ENCODE assay signal across 23 cellular contexts in the genomic region with DNA sequence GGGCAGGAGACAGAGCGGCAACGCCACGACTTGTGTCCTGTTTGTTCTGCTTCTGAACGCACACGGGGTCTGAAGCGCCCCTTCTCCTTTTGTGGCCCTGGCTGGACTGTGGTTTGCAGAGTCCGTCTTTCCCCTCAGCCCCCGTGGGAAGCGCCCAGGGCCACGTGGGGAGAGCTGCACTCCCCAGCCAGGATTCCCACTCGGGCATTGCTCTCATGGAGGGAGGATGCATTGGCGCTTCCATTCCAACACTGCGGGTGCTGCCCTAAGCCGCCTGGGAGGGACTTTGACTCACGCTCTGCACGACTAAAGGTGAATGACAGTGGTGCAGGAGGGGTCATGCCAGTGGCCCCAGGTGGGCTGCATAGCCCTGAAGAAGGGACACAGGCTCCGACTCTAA. TPM values are rescaled to one million over a fixed set of nuclear protein-coding genes. Genes with fewer than 3 reads are reported as not detected.
DNase-seq lines count a peak whose midpoint lies in the region; ATAC-seq, FAIRE-seq and TF ChIP-seq lines count a peak whose summit lies in the region.
"Had no signal": no experiment of that assay in that cellular context is flagged by ENCODE, and none has a peak within 500 bp of the region (broad histone marks: within the 10 kb centered on the region; RNA-seq: fewer than 3 reads in every experiment).

No MANE protein-coding gene starts in this region.

- H3K9me3 Mint-ChIP-seq in T-helper 2 cell treated with Interferon-gamma antibody and Interleukin-4, amounts not matched to agents 5 μg/mL and 100 μg/mL, for 36 hours, result no peaks in the 10 kb centered on the region
- H3K9me3 Mint-ChIP-seq: CD14-positive monocyte; CD8-positive, alpha-beta T cell had no signal

- TF ChIP-seq CTCF in HepG2 (CRISPR knock-in tag; IDR thresholded peaks at IDR 0.05) (0 out of 2 replicates have a peak, but pooled peaks have one; percentile 5), right lobe of liver (IDR thresholded peaks at IDR 0.05) (no peak), liver (IDR thresholded peaks at IDR 0.05; ENCODE audit: low read depth, low read length, missing input control) (no peak), osteoblast (IDR thresholded peaks at IDR 0.05; ENCODE audit: extremely low read depth, low read depth, low read length) (no peak), GM13977 (IDR thresholded peaks at IDR 0.05; ENCODE audit: extremely low read depth, insufficient read depth, missing control alignments) (no peak)

- H3K27me3 ChIP-seq in HepG2 (ENCODE audit: control insufficient read depth in 1 of 2, insufficient read depth in 2 of 2, low read length in 2 of 2) (no peaks in the 10 kb centered on the region), right lobe of liver (no peaks in the 10 kb centered on the region), liver (ENCODE audit: control insufficient read depth in 4 of 4, insufficient read depth in 4 of 4, low read length in 3 of 4) (no peaks in the 10 kb centered on the region), osteoblast (ENCODE audit: insufficient read depth, low read length) (peaks cover 10% of the 10 kb centered on the region)
- H3K27me3 ChIP-seq: BLaER1 had no signal

- ATAC-seq in HepG2 (peak; percentile 23; the same call in 2 of the 3 replicates), right lobe of liver (no peak), left cardiac atrium (no peak)
- ATAC-seq: A549; CD8-positive, alpha-beta T cell; GM12878 had no signal

- no peak overlapping the region for H3K27ac ChIP-seq in HepG2 (ENCODE audit: extremely low read length, insufficient read depth, low read length)
- H3K27ac ChIP-seq in right lobe of liver, result no peak overlapping the region
- no peak overlapping the region for H3K27ac ChIP-seq in liver (ENCODE audit: low read depth in 1 of 2, low read length in 2 of 2)
- H3K27ac ChIP-seq in osteoblast (ENCODE audit: low read depth, low read length), result no peak overlapping the region
- H3K27ac ChIP-seq: 22Rv1, BLaER1 had no signal

- WGBS in HepG2 (ENCODE audit: low lambda C conversion rate), result 43% methylated on average over 14 of the region's 17 CpGs
- WGBS in right lobe of liver (ENCODE audit: insufficient coverage, low coverage, low lambda C conversion rate, missing lambda C conversion rate), result 71% methylated on average over 9 of the region's 17 CpGs
- WGBS in liver, result 81% methylated on average over 17 of the region's 17 CpGs

- H3K4me1 Mint-ChIP-seq in T-helper 2 cell treated with Interferon-gamma antibody and Interleukin-4, amounts not matched to agents 5 μg/mL and 100 μg/mL, for 36 hours (ENCODE audit: low read depth), result peaks cover 6% of the 10 kb centered on the region

- no peaks in the 10 kb centered on the region for H4K20me1 ChIP-seq in HepG2 (ENCODE audit: insufficient read depth, low read length)
- H4K20me1 ChIP-seq in osteoblast (ENCODE audit: insufficient read depth, low read length), result no peaks in the 10 kb centered on the region
- H4K20me1 ChIP-seq: BLaER1 had no signal

- FAIRE-seq in HepG2 (lab: Jason Lieb, UNC), result no peak
- FAIRE-seq: A549, GM12878, GM19239 had no signal

- TF ChIP-seq POLR2A in HepG2 (IDR thresholded peaks at IDR 0.05; ENCODE audit: insufficient read depth in 1 of 2, low read depth in 2 of 2, low read length in 2 of 2) (no peak), right lobe of liver (IDR thresholded peaks at IDR 0.05) (no peak)

- H2AFZ ChIP-seq in HepG2 (ENCODE audit: low read length) (no peak overlapping the region), osteoblast (ENCODE audit: low read length) (peak overlapping the region; percentile 29)

- no peaks in the 10 kb centered on the region for H3K79me2 ChIP-seq in HepG2 (ENCODE audit: insufficient read depth, low read length)
- no peaks in the 10 kb centered on the region for H3K79me2 ChIP-seq in osteoblast (ENCODE audit: insufficient read depth, low read length)

- POLR2A ChIA-PET in HepG2 (lab: Yijun Ruan, JAX), result no interaction called here

- BruUV-seq in HepG2 (replicated peaks; lab: Mats Ljungman, UMichigan), result no TSS peak

- H3K9ac ChIP-seq in HepG2 (ENCODE audit: insufficient read depth, low read depth, low read length), result no peak overlapping the region
- H3K9ac ChIP-seq in liver (ENCODE audit: low read depth in 1 of 2, low read length in 2 of 2), result no peak overlapping the region
- H3K9ac ChIP-seq: BLaER1 had no signal

- H3K9me3 ChIP-seq in HepG2 (ENCODE audit: low read length) (no peaks in the 10 kb centered on the region), right lobe of liver (no peaks in the 10 kb centered on the region), liver (ENCODE audit: control insufficient read depth in 4 of 4, low read length in 3 of 4) (no peaks in the 10 kb centered on the region), osteoblast (ENCODE audit: low read depth, low read length) (no peaks in the 10 kb centered on the region)
- H3K9me3 ChIP-seq: A549, BLaER1 had no signal

- H3K27ac Mint-ChIP-seq in T-helper 2 cell treated with Interferon-gamma antibody and Interleukin-4, amounts not matched to agents 5 μg/mL and 100 μg/mL, for 36 hours, result no peak overlapping the region
- H3K27ac Mint-ChIP-seq: CD8-positive, alpha-beta T cell had no signal

- no peaks in the 10 kb centered on the region for H3K27me3 Mint-ChIP-seq in T-helper 2 cell treated with Interferon-gamma antibody and Interleukin-4, amounts not matched to agents 5 μg/mL and 100 μg/mL, for 36 hours (ENCODE audit: low read depth)

- CTCF ChIA-PET in HepG2 (lab: Yijun Ruan, JAX; ENCODE audit: low intra/inter-chr PET ratio, low total read pairs), result no interaction called here

- TF ChIP-seq RAD21 in HepG2 (CRISPR knock-in tag; IDR thresholded peaks at IDR 0.05) (no peak), liver (IDR thresholded peaks at IDR 0.05) (no peak)

- H3K4me1 ChIP-seq in HepG2 (ENCODE audit: insufficient read depth, low read length) (peaks cover 51% of the 10 kb centered on the region), right lobe of liver (peaks cover 0 to 22% (median 10%) of the 10 kb centered on the region in 4 donors), liver (ENCODE audit: control insufficient read depth in 4 of 4, insufficient read depth in 4 of 4, low read length in 3 of 4) (peaks cover 7 to 27% (median 20%) of the 10 kb centered on the region in 4 donors), osteoblast (ENCODE audit: insufficient read depth, low read length) (no peaks in the 10 kb centered on the region)

- no peak overlapping the region for H3K4me3 Mint-ChIP-seq in T-helper 2 cell treated with Interferon-gamma antibody and Interleukin-4, amounts not matched to agents 5 μg/mL and 100 μg/mL, for 36 hours
- H3K4me3 Mint-ChIP-seq: CD8-positive, alpha-beta T cell; H9 had no signal

- TF ChIP-seq EP300 in HepG2 (IDR thresholded peaks at IDR 0.05; ENCODE audit: low read depth in 2 of 2, low read length in 2 of 2), result no peak
- no peak for TF ChIP-seq EP300 in HepG2 (CRISPR knock-in tag; IDR thresholded peaks at IDR 0.05; ENCODE audit: borderline replicate concordance)

- H3K4me3 ChIP-seq in HepG2 (replicated peaks in 1 of 3; ENCODE audit: insufficient read depth in 1 of 3, low read depth in 2 of 3, low read length in 3 of 3) (peak overlapping the region in 1 of 3 experiments; percentile 6; a peak in 1 of 6 replicates), right lobe of liver (no peak overlapping the region), liver (ENCODE audit: low read depth in 1 of 3, low read length in 3 of 3) (no peak overlapping the region), osteoblast (ENCODE audit: insufficient read depth, low read length) (no peak overlapping the region)
- H3K4me3 ChIP-seq: A549, BLaER1, GM12878 had no signal

- DNase-seq in HepG2 (ENCODE audit: low spot score) (no peak), right lobe of liver (no peak), osteoblast (ENCODE audit: insufficient read length, low spot score, missing footprints) (no peak), GM13977 (ENCODE audit: low spot score) (no peak), left cardiac atrium (no peak)
- DNase-seq in T-helper 2 cell treated with Interferon-gamma antibody and Interleukin-4, amounts not matched to agents 5 μg/mL and 100 μg/mL, for 36 hours (ENCODE audit: low spot score), result no peak
- DNase-seq in stimulated activated CD4-positive, alpha-beta T cell treated with anti-CD3 and anti-CD28 coated beads, Interleukin-4, amount 100 ng/mL, for 24 hours, result no peak
- DNase-seq: CD8-positive, alpha-beta T cell; DMS 273 treated with DMSO at 0.1 percent for 48 hours; DMS53; DND-41; EL; GOT3; H9 had no signal

- intact Hi-C loops in HepG2 (cut with micrococcal nuclease; ENCODE audit: unreplicated experiment), result no loop called here
- intact Hi-C loops in right lobe of liver (cut with DNase I), result no loop called here
- intact Hi-C loops in left cardiac atrium (cut with DNase I), result loop anchor here (5.0 kb wide), 1 partner anchor 132 kb away; no protein-coding TSS in a partner anchor

- H3K36me3 ChIP-seq in HepG2 (replicated peaks in 1 of 2; ENCODE audit: control insufficient read depth in 1 of 2, insufficient read depth in 2 of 2, low read length in 2 of 2), result no peaks in the 10 kb centered on the region
- no peaks in the 10 kb centered on the region for H3K36me3 ChIP-seq in right lobe of liver
- no peaks in the 10 kb centered on the region for H3K36me3 ChIP-seq in liver (ENCODE audit: control insufficient read depth in 4 of 4, insufficient read depth in 3 of 4, low read depth in 1 of 4, low read length in 3 of 4)
- H3K36me3 ChIP-seq in osteoblast (ENCODE audit: insufficient read depth, low read length), result no peaks in the 10 kb centered on the region
- H3K36me3 ChIP-seq: BLaER1 had no signal

- in situ Hi-C loops in HepG2 (cut with HindIII; ENCODE audit: extremely low pct_ligation_motif_present, low pct_unique_long_range_greater_than_20kb) (no loop called here), GM13977 (cut with MboI; ENCODE audit: low pct_unique_long_range_greater_than_20kb, low sequenced_read_pairs, unreplicated experiment) (loop anchor here (25.0 kb wide), 1 partner anchor 337 kb away; the partner anchor contains the start of gene CNDP1)

- H3K36me3 Mint-ChIP-seq in T-helper 2 cell treated with Interferon-gamma antibody and Interleukin-4, amounts not matched to agents 5 μg/mL and 100 μg/mL, for 36 hours (ENCODE audit: low read depth), result no peaks in the 10 kb centered on the region
- H3K36me3 Mint-ChIP-seq: CD14-positive monocyte; CD8-positive, alpha-beta T cell had no signal

- H3K4me2 ChIP-seq in HepG2 (ENCODE audit: low read depth, low read length) (peak overlapping the region; percentile 41; the same call in 1 of the 2 replicates), osteoblast (ENCODE audit: insufficient read depth, low read length) (no peak overlapping the region)
- H3K4me2 ChIP-seq: A549, BLaER1 had no signal

RNA-seq across cellular contexts. Expression of gene TIMM21, which starts 52.5 kb away (rescaled TPM):
- total RNA-seq in HepG2 (2016; rRNA removed; fragmentation: Illumina TruSeq; extraction: Trizol), result 55.6 and 62.3 TPM in 2 replicates
- total RNA-seq in HepG2 (2016; cell fraction: cytosol; rRNA removed; fragmentation: Illumina TruSeq; extraction: Trizol; ENCODE audit: low read depth), result 35.3 and 46.1 TPM in 2 replicates
- total RNA-seq in HepG2 (2016; cell fraction: insoluble cytoplasmic fraction; rRNA removed; fragmentation: Illumina TruSeq; extraction: Trizol), result 61.9 and 63.6 TPM in 2 replicates
- 71.2 and 72.9 TPM in 2 replicates for total RNA-seq in HepG2 (2016; cell fraction: membrane; rRNA removed; fragmentation: Illumina TruSeq; extraction: Trizol)
- 50.3 and 53.1 TPM in 2 replicates for total RNA-seq in HepG2 (2016; cell fraction: nucleus; rRNA removed; fragmentation: Illumina TruSeq; extraction: Trizol)
- 21.5 and 29.6 TPM in 2 replicates for polyA plus RNA-seq in HepG2 (2011; rRNA removed)
- polyA plus RNA-seq in HepG2 (2011; cell fraction: cytosol; rRNA removed), result 20.1 and 24.5 TPM in 2 replicates
- polyA plus RNA-seq in HepG2 (2011; cell fraction: nucleus; rRNA removed), result 28.1 and 29.2 TPM in 2 replicates
- 18.6 and 31.7 TPM in 2 replicates for polyA plus RNA-seq in HepG2 (2012)
- polyA plus RNA-seq in HepG2 (2016; cell fraction: cytosol; fragmentation: Illumina TruSeq; extraction: Trizol; ENCODE audit: low read depth), result 62.2 and 78.6 TPM in 2 replicates
- polyA plus RNA-seq in HepG2 (2016; cell fraction: insoluble cytoplasmic fraction; fragmentation: Illumina TruSeq; extraction: Trizol; ENCODE audit: low read depth), result 76.6 and 85.1 TPM in 2 replicates
- 76.0 and 95.4 TPM in 2 replicates for polyA plus RNA-seq in HepG2 (2016; cell fraction: membrane; fragmentation: Illumina TruSeq; extraction: Trizol; ENCODE audit: low read depth)
- polyA plus RNA-seq in HepG2 (2016; cell fraction: nucleus; fragmentation: Illumina TruSeq; extraction: Trizol; ENCODE audit: insufficient read depth, low read depth), result 116 and 118 TPM in 2 replicates
- 14.0 and 39.3 TPM in 2 replicates for polyA minus RNA-seq in HepG2 (2011; rRNA and poly(A)+ RNA removed; ENCODE audit: low replicate concordance)
- polyA minus RNA-seq in HepG2 (2011; cell fraction: cytosol; rRNA and poly(A)+ RNA removed), result 9.4 and 19.0 TPM in 2 replicates
- polyA minus RNA-seq in HepG2 (2011; cell fraction: nucleus; rRNA and poly(A)+ RNA removed), result 27.0 and 31.7 TPM in 2 replicates
- total RNA-seq in right lobe of liver, result 10 to 100 TPM; 17.4 to 38.4 (median 20.6) TPM
- 10 to 100 TPM; 24.1 to 35.9 TPM for total RNA-seq in liver
- polyA plus RNA-seq in liver, result 10 to 100 TPM; 22.0 to 39.2 TPM
- 11.8 and 15.6 TPM in 2 replicates for total RNA-seq in osteoblast
- total RNA-seq in left cardiac atrium, result 100 to 1,000 TPM in 1 of 2 donors, 10 to 100 TPM in 1; 95.3 to 114 TPM

RNA-seq across cellular contexts. Expression of gene FBXO15, which starts 53.1 kb away (rescaled TPM):
- total RNA-seq in HepG2 (2016; rRNA removed; fragmentation: Illumina TruSeq; extraction: Trizol) (0.09 TPM in 1 of 2 replicates, not detected in the other), right lobe of liver (1 to 10 TPM in 1 of 6 experiments, under 1 TPM in 4, not detected in 1; 0.19 to 1.7 (median 0.60) TPM), liver (under 1 TPM; 0.47 to 0.50 TPM), osteoblast (0.29 and 0.36 TPM in 2 replicates), left cardiac atrium (under 1 TPM in 1 of 2 donors, not detected in 1; 0.47 TPM)
- total RNA-seq in HepG2 (2016; cell fraction: cytosol; rRNA removed; fragmentation: Illumina TruSeq; extraction: Trizol; ENCODE audit: low read depth), result not detected in 2 replicates
- total RNA-seq in HepG2 (2016; cell fraction: insoluble cytoplasmic fraction; rRNA removed; fragmentation: Illumina TruSeq; extraction: Trizol), result not detected in 2 replicates
- total RNA-seq in HepG2 (2016; cell fraction: membrane; rRNA removed; fragmentation: Illumina TruSeq; extraction: Trizol), result not detected in 2 replicates
- not detected in 2 replicates for total RNA-seq in HepG2 (2016; cell fraction: nucleus; rRNA removed; fragmentation: Illumina TruSeq; extraction: Trizol)
- polyA plus RNA-seq in HepG2 (2011; rRNA removed) (0.12 and 0.46 TPM in 2 replicates), liver (under 1 TPM; 0.23 to 0.35 TPM)
- polyA plus RNA-seq in HepG2 (2011; cell fraction: cytosol; rRNA removed), result 0.09 and 0.11 TPM in 2 replicates
- 0.23 and 0.43 TPM in 2 replicates for polyA plus RNA-seq in HepG2 (2011; cell fraction: nucleus; rRNA removed)
- polyA plus RNA-seq in HepG2 (2012), result 0.16 TPM in 1 of 2 replicates, not detected in the other
- polyA plus RNA-seq in HepG2 (2016; cell fraction: cytosol; fragmentation: Illumina TruSeq; extraction: Trizol; ENCODE audit: low read depth), result not detected in 2 replicates
- 0.40 TPM in 1 of 2 replicates, not detected in the other for polyA plus RNA-seq in HepG2 (2016; cell fraction: insoluble cytoplasmic fraction; fragmentation: Illumina TruSeq; extraction: Trizol; ENCODE audit: low read depth)
- polyA plus RNA-seq in HepG2 (2016; cell fraction: membrane; fragmentation: Illumina TruSeq; extraction: Trizol; ENCODE audit: low read depth), result not detected in 2 replicates
- not detected in 2 replicates for polyA plus RNA-seq in HepG2 (2016; cell fraction: nucleus; fragmentation: Illumina TruSeq; extraction: Trizol; ENCODE audit: insufficient read depth, low read depth)
- 0.40 TPM in 1 of 2 replicates, not detected in the other for polyA minus RNA-seq in HepG2 (2011; rRNA and poly(A)+ RNA removed; ENCODE audit: low replicate concordance)
- not detected in 2 replicates for polyA minus RNA-seq in HepG2 (2011; cell fraction: cytosol; rRNA and poly(A)+ RNA removed)
- 0.37 and 0.39 TPM in 2 replicates for polyA minus RNA-seq in HepG2 (2011; cell fraction: nucleus; rRNA and poly(A)+ RNA removed)
- total RNA-seq: G401, HT-29 had no signal
- polyA plus RNA-seq: CD14-positive monocyte had no signal

Comparison
In these comparisons a context has a peak if more than half of its experiments do, and no peak if none do; other contexts are left out.
1. intact Hi-C loops: an anchor here in left cardiac atrium (5.0 kb wide); none called in HepG2 and right lobe of liver.